8 cellular contexts compared by ENCODE assay signal in genomic region chr12:53441040-53441833, GRCh38. TPM values are rescaled to one million over a fixed set of nuclear protein-coding genes. Genes with fewer than 3 reads are reported as not detected.
A peak's percentile ranks its signal among the peaks of the same experiment; 100 is the strongest.
DNase-seq lines count a peak whose midpoint lies in the region; ATAC-seq and TF ChIP-seq lines count a peak whose summit lies in the region.

PRR13 (plus strand) TSS chr12:53441734; CDS start chr12:53442715, 981 bp downstream.

- H3K4me3 ChIP-seq in KMS-11 (IDR thresholded peaks at IDR 0.05; ENCODE audit: insufficient read depth, low read depth, low read length) = no peak within 1 kb of the TSS
- peak within 1 kb of the TSS; percentile 57 to 89 (median 64) for H3K4me3 ChIP-seq in Peyer's patch
- H3K4me3 ChIP-seq in muscle layer of duodenum (ENCODE audit: low read depth in 1 of 2, low read length in 2 of 2) = peak within 1 kb of the TSS; percentile 79 to 91

- TF ChIP-seq POLR2A in Peyer's patch (IDR thresholded peaks at IDR 0.05) = peak; percentile 99

- no peaks in the 10 kb centered on the region for H3K9me3 ChIP-seq in Peyer's patch
- no peaks in the 10 kb centered on the region for H3K9me3 ChIP-seq in muscle layer of duodenum (ENCODE audit: control insufficient read depth in 1 of 2, low read length in 2 of 2)

- no peaks in the 10 kb centered on the region for H4K20me1 ChIP-seq in KMS-11 (ENCODE audit: insufficient read depth)

- TF ChIP-seq CTCF in KMS-11 (conservative IDR thresholded peaks at IDR 0.05; ENCODE audit: low read depth, low read length) = no peak
- TF ChIP-seq CTCF in Peyer's patch (IDR thresholded peaks at IDR 0.05) = no peak

- H3K27me3 ChIP-seq in KMS-11 (ENCODE audit: insufficient read depth, low read depth) = no peaks in the 10 kb centered on the region
- H3K27me3 ChIP-seq in Peyer's patch = no peaks in the 10 kb centered on the region
- H3K27me3 ChIP-seq in muscle layer of duodenum (ENCODE audit: low read depth, low read length) = no peaks in the 10 kb centered on the region

- peak within 1 kb of the TSS; percentile 71 for H2AFZ ChIP-seq in KMS-11 (ENCODE audit: low read depth)

- ATAC-seq in GM21737 (IDR thresholded peaks at IDR 0.05; ENCODE audit: unreplicated experiment) (peak; percentile 99), esophagus mucosa (peak; percentile 99)

- DNase-seq in DMS79 (lab: John Stamatoyannopoulos, UW) (peak; percentile 91), Peyer's patch (peak; percentile 99 to 100 (median 100))
- DNase-seq in activated T-cell treated with anti-CD3 and anti-CD28 coated beads, Interleukin-2, amount 50 U/mL, for 48 hours = peak; percentile 97 to 99
- peak; percentile 98 for DNase-seq in stimulated activated CD8-positive, alpha-beta memory T cell treated with anti-CD3 and anti-CD28 coated beads, Interleukin-7, amount 100 ng/mL, for 4 hours (ENCODE audit: low read depth in 2 of 2)

- H3K9ac ChIP-seq in KMS-11 = peak within 1 kb of the TSS; percentile 56

- H3K27ac ChIP-seq in KMS-11 (peak within 1 kb of the TSS; percentile 67), Peyer's patch (peak within 1 kb of the TSS; percentile 85 to 97 (median 90)), muscle layer of duodenum (ENCODE audit: low read length) (peak within 1 kb of the TSS; percentile 93)

- H3K79me2 ChIP-seq in KMS-11 (ENCODE audit: insufficient read depth, low read depth) = peaks cover 20% of the 10 kb centered on the region

- H3K4me2 ChIP-seq in KMS-11 = peak within 1 kb of the TSS; percentile 82

- H3K4me1 ChIP-seq in KMS-11 (ENCODE audit: low read depth, poor library complexity, severe bottlenecking) = peaks cover 37% of the 10 kb centered on the region
- H3K4me1 ChIP-seq in Peyer's patch = peaks cover 0 to 11% (median 6%) of the 10 kb centered on the region in 4 donors
- H3K4me1 ChIP-seq in muscle layer of duodenum (ENCODE audit: control insufficient read depth in 1 of 2, insufficient read depth in 2 of 2, low read length in 2 of 2) = peaks cover 0 to 14% of the 10 kb centered on the region in 2 donors

- H3K36me3 ChIP-seq in KMS-11 (ENCODE audit: insufficient read depth) (peaks cover 15% of the 10 kb centered on the region; the same call in 1 of the 2 replicates), Peyer's patch (peaks cover 0 to 20% (median 0%) of the 10 kb centered on the region in 3 donors), muscle layer of duodenum (ENCODE audit: control insufficient read depth in 1 of 2, insufficient read depth in 2 of 2, low read length in 2 of 2) (peaks cover 11 to 17% of the 10 kb centered on the region in 2 donors)

RNA-seq across cellular contexts. Expression of gene PRR13, which starts in this region (rescaled TPM):
- 100 to 1,000 TPM; 160 to 541 (median 423) TPM for total RNA-seq in Peyer's patch
- 92.0 TPM for total RNA-seq in esophagus mucosa
